35 cellular contexts compared by ENCODE assay signal in genomic region chr5:40853632-40854192, GRCh38. TPM values are rescaled to one million over a fixed set of nuclear protein-coding genes. Genes with fewer than 3 reads are reported as not detected.
DNase-seq lines count a peak whose midpoint lies in the region; ATAC-seq, FAIRE-seq and TF ChIP-seq lines count a peak whose summit lies in the region.
"Had no signal": no experiment of that assay in that cellular context is flagged by ENCODE, and none has a peak within 500 bp of the region (broad histone marks: within the 10 kb centered on the region; RNA-seq: fewer than 3 reads in every experiment).

No MANE protein-coding gene starts in this region.

- peak; percentile 19 for FAIRE-seq in K562 (lab: Jason Lieb, UNC)
- FAIRE-seq: colon, GM12891, HepG2 had no signal

- H3K36me3 ChIP-seq in K562 (ENCODE audit: control insufficient read depth, insufficient read depth, low read length), result no peaks in the 10 kb centered on the region
- H3K36me3 ChIP-seq in parathyroid adenoma (ENCODE audit: control insufficient read depth, insufficient read depth, low read length), result no peaks in the 10 kb centered on the region
- H3K36me3 ChIP-seq: cardiac muscle cell, HAP-1, neural progenitor cell, vagina had no signal

- H3K9me3 ChIP-seq in K562 (replicated peaks; ENCODE audit: control insufficient read depth, insufficient read depth, low read depth, low read length), result no peaks in the 10 kb centered on the region
- H3K9me3 ChIP-seq in parathyroid adenoma (ENCODE audit: control insufficient read depth, low read length), result no peaks in the 10 kb centered on the region
- H3K9me3 ChIP-seq: HAP-1, testis, vagina had no signal

- H3K27ac ChIP-seq in K562 (ENCODE audit: extremely low read depth, low read depth, low read length) (no peak overlapping the region), parathyroid adenoma (no peak overlapping the region)
- H3K27ac ChIP-seq: cardiac muscle cell, left ventricle myocardium inferior, neural progenitor cell, testis, vagina had no signal

- in situ Hi-C loops in K562 (cut with MboI), result no loop called here

- no peak for TF ChIP-seq POLR2A in K562 (conservative IDR thresholded peaks at IDR 0.05)

- no peak overlapping the region; a peak in 1 of 4 replicates for H3K9ac ChIP-seq in K562 (ENCODE audit: insufficient read depth in 1 of 2, low read depth in 2 of 2, low read length in 2 of 2)
- H3K9ac ChIP-seq in parathyroid adenoma, result no peak overlapping the region
- H3K9ac ChIP-seq: neural progenitor cell had no signal

- POLR2A ChIA-PET in K562 (lab: Yijun Ruan, JAX), result interaction anchor here (0.5 to 1.7 kb wide), 5 partner anchors 10 to 29 kb away, joined by 3 to 8 read pairs (median 6); partner anchors contain the start of gene CARD6

- WGBS in K562 (ENCODE audit: insufficient coverage, low coverage, missing lambda C conversion rate), result 26% methylated on average over 4 of the region's 4 CpGs

- no peaks in the 10 kb centered on the region for H4K20me1 ChIP-seq in K562 (replicated peaks; ENCODE audit: control insufficient read depth, insufficient read depth, low read length)

- no peak for TF ChIP-seq EP300 in K562 (IDR thresholded peaks at IDR 0.05; ENCODE audit: low read length)

- H3K4me1 ChIP-seq in K562 (replicated peaks in 1 of 2; ENCODE audit: control insufficient read depth in 2 of 2, insufficient read depth in 2 of 2, low read length in 2 of 2) (peaks cover 6 to 8% of the 10 kb centered on the region in 2 experiments; a peak in 2 of 5 replicates), parathyroid adenoma (no peaks in the 10 kb centered on the region)
- H3K4me1 ChIP-seq: HAP-1, left ventricle myocardium inferior, neural progenitor cell, testis, vagina had no signal

- no peak for TF ChIP-seq RAD21 in K562 (CRISPR knock-in tag; conservative IDR thresholded peaks at IDR 0.05 in 1 of 2, IDR thresholded peaks at IDR 0.05 in 1 of 2)

- H3K27me3 ChIP-seq in K562 (ENCODE audit: control insufficient read depth in 2 of 2, insufficient read depth in 2 of 2, low read length in 2 of 2) (no peaks in the 10 kb centered on the region), parathyroid adenoma (ENCODE audit: control insufficient read depth, insufficient read depth, low read length) (no peaks in the 10 kb centered on the region)
- H3K27me3 ChIP-seq: cardiac muscle cell, neural progenitor cell, testis, vagina had no signal

- TSS peak; percentile 30 for BruUV-seq in K562 (replicated peaks; lab: Mats Ljungman, UMichigan)

- intact Hi-C loops in K562 (cut with micrococcal nuclease), result no loop called here

- TF ChIP-seq CTCF in K562 (IDR thresholded peaks at IDR 0.05 in 2 of 3, conservative IDR thresholded peaks at IDR 0.05 in 1 of 3; ENCODE audit: insufficient read depth in 2 of 3, low read depth in 1 of 3, low read length in 3 of 3) (no peak), parathyroid adenoma (IDR thresholded peaks at IDR 0.05) (no peak)

- H2AFZ ChIP-seq in K562 (ENCODE audit: low read depth, low read length), result no peak overlapping the region
- H2AFZ ChIP-seq in parathyroid adenoma, result peak overlapping the region; percentile 50
- H2AFZ ChIP-seq: neural progenitor cell had no signal

- H3K4me2 ChIP-seq in K562 (ENCODE audit: insufficient read depth, low read length), result no peak overlapping the region
- no peak overlapping the region for H3K4me2 ChIP-seq in parathyroid adenoma (ENCODE audit: low read length)
- H3K4me2 ChIP-seq: neural progenitor cell, smooth muscle cell had no signal

- ATAC-seq in K562, result peak; percentile 61
- ATAC-seq in GM18502 (IDR thresholded peaks at IDR 0.05; ENCODE audit: poor library complexity, unreplicated experiment), result no peak
- no peak for ATAC-seq in GM18519 (IDR thresholded peaks at IDR 0.05; ENCODE audit: low FRiP score, unreplicated experiment)
- ATAC-seq: activated CD4-positive, alpha-beta T cell treated with anti-CD3 and anti-CD28 coated beads for 36 hours; HepG2; Panc1; right cardiac atrium had no signal

- DNase-seq in NCI-H2171 treated with DMSO at 0.1 percent for 48 hours (lab: John Stamatoyannopoulos, UW), result peak; percentile 25
- DNase-seq in NCI-H2171 (lab: John Stamatoyannopoulos, UW), result no peak
- DNase-seq in M059J (ENCODE audit: low read depth), result peak; percentile 71
- DNase-seq in K562 (ENCODE audit: extremely low read depth in 1 of 4, low spot score in 3 of 4), result peak in 2 of 4 experiments; percentile 27 to 37
- no peak for DNase-seq in putamen (ENCODE audit: low spot score)
- DNase-seq: activated CD4-positive, alpha-beta T cell treated with anti-CD3 and anti-CD28 coated beads for 36 hours; activated effector memory CD4-positive, alpha-beta T cell treated with anti-CD3 and anti-CD28 coated beads, Interleukin-2, amount 50 U/mL, for 16 hours; activated T-cell treated with anti-CD3 and anti-CD28 coated beads for 4 hours; aorta; CD4-positive, alpha-beta T cell; DMS153; effector CD8-positive, alpha-beta T cell; head of caudate nucleus; Karpas-422; left ventricle myocardium inferior; mesendoderm; NCI-H524 treated with DMSO at 0.1 percent for 48 hours; right cardiac atrium; stimulated activated naive CD4-positive, alpha-beta T cell treated with Interleukin-2 at 50 U/mL for 16 hours; SW 1271; testis had no signal

- H3K4me3 ChIP-seq in K562, result no peak overlapping the region
- H3K4me3 ChIP-seq in parathyroid adenoma (ENCODE audit: low read depth, low read length), result no peak overlapping the region
- H3K4me3 ChIP-seq: cardiac muscle cell, HAP-1, left ventricle myocardium inferior, neural progenitor cell, smooth muscle cell, testis, vagina had no signal

- H3K79me2 ChIP-seq in K562 (ENCODE audit: control insufficient read depth, insufficient read depth, low read length) (no peaks in the 10 kb centered on the region), parathyroid adenoma (no peaks in the 10 kb centered on the region)

- no peaks in the 10 kb centered on the region for H3K9me1 ChIP-seq in K562 (ENCODE audit: control insufficient read depth, insufficient read depth, low read length)

- CTCF ChIA-PET in K562 (lab: Yijun Ruan, JAX; ENCODE audit: low intra/inter-chr PET ratio), result no interaction called here

RNA-seq across cellular contexts. Expression of gene CARD6, which starts 12.5 kb away (rescaled TPM):
- total RNA-seq in M059J (2014; rRNA removed; shearing (Covaris generic)), result 5.7 and 8.0 TPM in 2 replicates
- 3.9 and 8.2 TPM in 2 replicates for total RNA-seq in K562 (2011; cell fraction: chromatin; rRNA removed; ENCODE audit: low replicate concordance)
- 3.3 and 3.8 TPM in 2 replicates for total RNA-seq in K562 (2011; cell fraction: nucleolus; rRNA removed)
- total RNA-seq in K562 (2011; cell fraction: nucleoplasm; rRNA removed), result 4.4 and 4.8 TPM in 2 replicates
- 3.5 and 3.9 TPM in 2 replicates for total RNA-seq in K562 (2014; rRNA removed)
- total RNA-seq in K562 (2014; rRNA removed; fragmentation: Illumina TruSeq; extraction: Trizol), result 7.3 and 9.0 TPM in 2 replicates
- 6.0 and 6.3 TPM in 2 replicates for total RNA-seq in K562 (2015; rRNA removed; fragmentation: Illumina TruSeq; extraction: Trizol)
- 5.2 and 5.9 TPM in 2 replicates for total RNA-seq in K562 (2021)
- 3.5 and 7.4 TPM in 2 replicates for polyA plus RNA-seq in K562 (2011; rRNA removed)
- polyA plus RNA-seq in K562 (2011; cell fraction: cytosol; rRNA removed), result 2.6 and 3.0 TPM in 2 replicates
- polyA plus RNA-seq in K562 (2011; cell fraction: nucleus; rRNA removed), result 1.1 and 1.6 TPM in 2 replicates
- 3.7 and 5.6 TPM in 2 replicates for polyA plus RNA-seq in K562 (2012)
- 7.4 and 8.3 TPM in 2 replicates for polyA plus RNA-seq in K562 (2014; fragmentation: Illumina TruSeq; extraction: Trizol)
- polyA plus RNA-seq in K562 (2014; fragmentation: Nextera tagmentation; extraction: Ambion mirVana), result 1 to 10 TPM; 3.7 to 4.1 TPM
- 4.5 and 5.8 TPM in 2 replicates for polyA plus RNA-seq in K562 (2014; rRNA removed)
- 5.4 and 9.9 TPM in 2 replicates for polyA minus RNA-seq in K562 (2011; rRNA and poly(A)+ RNA removed)
- polyA minus RNA-seq in K562 (2011; cell fraction: cytosol; rRNA and poly(A)+ RNA removed), result 2.6 and 5.0 TPM in 2 replicates
- polyA minus RNA-seq in K562 (2011; cell fraction: nucleus; rRNA and poly(A)+ RNA removed), result 1.3 and 1.6 TPM in 2 replicates

RNA-seq across cellular contexts. Expression of gene RPL37, which starts 18.7 kb away (rescaled TPM):
- total RNA-seq in M059J (2014; rRNA removed; shearing (Covaris generic)), result 116 and 230 TPM in 2 replicates
- total RNA-seq in K562 (2011; cell fraction: chromatin; rRNA removed; ENCODE audit: low replicate concordance), result 455 and 632 TPM in 2 replicates
- 1,125 and 1,211 TPM in 2 replicates for total RNA-seq in K562 (2011; cell fraction: nucleolus; rRNA removed)
- 1,524 and 2,774 TPM in 2 replicates for total RNA-seq in K562 (2011; cell fraction: nucleoplasm; rRNA removed)
- total RNA-seq in K562 (2014; rRNA removed) (5,204 and 7,963 TPM in 2 replicates), K562 (2014; rRNA removed; fragmentation: Illumina TruSeq; extraction: Trizol) (3,395 and 3,802 TPM in 2 replicates), K562 (2015; rRNA removed; fragmentation: Illumina TruSeq; extraction: Trizol) (4,310 and 4,463 TPM in 2 replicates), K562 (2021) (2,342 and 2,650 TPM in 2 replicates)
- polyA plus RNA-seq in K562 (2011; rRNA removed) (6,044 and 6,139 TPM in 2 replicates), K562 (2014; fragmentation: Illumina TruSeq; extraction: Trizol) (4,091 and 6,277 TPM in 2 replicates), K562 (2014; fragmentation: Nextera tagmentation; extraction: Ambion mirVana) (1,000 to 10,000 TPM; 2,628 to 3,207 TPM), K562 (2014; rRNA removed) (4,956 and 6,483 TPM in 2 replicates)
- 329 and 533 TPM in 2 replicates for polyA plus RNA-seq in K562 (2011; cell fraction: cytosol; rRNA removed)
- 2,322 and 3,371 TPM in 2 replicates for polyA plus RNA-seq in K562 (2011; cell fraction: nucleus; rRNA removed)
- 4,656 and 6,426 TPM in 2 replicates for polyA plus RNA-seq in K562 (2012)
- polyA minus RNA-seq in K562 (2011; rRNA and poly(A)+ RNA removed), result 3,539 and 4,030 TPM in 2 replicates
- 984 and 1,025 TPM in 2 replicates for polyA minus RNA-seq in K562 (2011; cell fraction: cytosol; rRNA and poly(A)+ RNA removed)
- 350 and 581 TPM in 2 replicates for polyA minus RNA-seq in K562 (2011; cell fraction: nucleus; rRNA and poly(A)+ RNA removed)

RNA-seq across cellular contexts. Expression of gene PRKAA1, which starts 55.5 kb away (rescaled TPM):
- 59.4 and 79.2 TPM in 2 replicates for total RNA-seq in M059J (2014; rRNA removed; shearing (Covaris generic))
- total RNA-seq in K562 (2011; cell fraction: chromatin; rRNA removed; ENCODE audit: low replicate concordance), result 53.7 and 136 TPM in 2 replicates
- total RNA-seq in K562 (2011; cell fraction: nucleolus; rRNA removed), result 22.5 and 33.7 TPM in 2 replicates
- 64.7 and 85.0 TPM in 2 replicates for total RNA-seq in K562 (2011; cell fraction: nucleoplasm; rRNA removed)
- 38.9 and 84.0 TPM in 2 replicates for total RNA-seq in K562 (2014; rRNA removed)
- total RNA-seq in K562 (2014; rRNA removed; fragmentation: Illumina TruSeq; extraction: Trizol), result 63.8 and 83.6 TPM in 2 replicates
- 53.1 and 62.5 TPM in 2 replicates for total RNA-seq in K562 (2015; rRNA removed; fragmentation: Illumina TruSeq; extraction: Trizol)
- 47.9 and 51.4 TPM in 2 replicates for total RNA-seq in K562 (2021)
- polyA plus RNA-seq in K562 (2011; rRNA removed), result 43.7 and 45.5 TPM in 2 replicates
- 9.0 and 21.8 TPM in 2 replicates for polyA plus RNA-seq in K562 (2011; cell fraction: cytosol; rRNA removed)
- polyA plus RNA-seq in K562 (2011; cell fraction: nucleus; rRNA removed), result 54.8 and 56.8 TPM in 2 replicates
- 27.2 and 43.0 TPM in 2 replicates for polyA plus RNA-seq in K562 (2012)
- polyA plus RNA-seq in K562 (2014; fragmentation: Illumina TruSeq; extraction: Trizol), result 75.2 and 76.5 TPM in 2 replicates
- polyA plus RNA-seq in K562 (2014; fragmentation: Nextera tagmentation; extraction: Ambion mirVana), result 10 to 100 TPM; 24.5 to 37.3 TPM
- polyA plus RNA-seq in K562 (2014; rRNA removed), result 44.8 and 47.2 TPM in 2 replicates
- 68.4 and 94.3 TPM in 2 replicates for polyA minus RNA-seq in K562 (2011; rRNA and poly(A)+ RNA removed)
- polyA minus RNA-seq in K562 (2011; cell fraction: cytosol; rRNA and poly(A)+ RNA removed), result 34.6 and 34.9 TPM in 2 replicates
- 28.3 and 39.3 TPM in 2 replicates for polyA minus RNA-seq in K562 (2011; cell fraction: nucleus; rRNA and poly(A)+ RNA removed)

RNA-seq across cellular contexts. Expression of gene C7, which starts 55.6 kb away (rescaled TPM):
- 0.84 and 7.4 TPM in 2 replicates for total RNA-seq in M059J (2014; rRNA removed; shearing (Covaris generic))
- not detected in 2 replicates for total RNA-seq in K562 (2011; cell fraction: chromatin; rRNA removed; ENCODE audit: low replicate concordance)
- total RNA-seq in K562 (2011; cell fraction: nucleolus; rRNA removed), result not detected in 2 replicates
- not detected in 2 replicates for total RNA-seq in K562 (2011; cell fraction: nucleoplasm; rRNA removed)
- not detected in 2 replicates for total RNA-seq in K562 (2014; rRNA removed)
- not detected in 2 replicates for total RNA-seq in K562 (2014; rRNA removed; fragmentation: Illumina TruSeq; extraction: Trizol)
- not detected in 2 replicates for total RNA-seq in K562 (2015; rRNA removed; fragmentation: Illumina TruSeq; extraction: Trizol)
- total RNA-seq in K562 (2021), result 0.82 and 1.5 TPM in 2 replicates
- polyA plus RNA-seq in K562 (2011; rRNA removed), result not detected in 2 replicates
- not detected in 2 replicates for polyA plus RNA-seq in K562 (2011; cell fraction: cytosol; rRNA removed)
- polyA plus RNA-seq in K562 (2011; cell fraction: nucleus; rRNA removed), result not detected in 2 replicates
- not detected in 2 replicates for polyA plus RNA-seq in K562 (2012)
- polyA plus RNA-seq in K562 (2014; fragmentation: Illumina TruSeq; extraction: Trizol), result not detected in 2 replicates
- not detected for polyA plus RNA-seq in K562 (2014; fragmentation: Nextera tagmentation; extraction: Ambion mirVana)
- polyA plus RNA-seq in K562 (2014; rRNA removed), result not detected in 2 replicates
- polyA minus RNA-seq in K562 (2011; rRNA and poly(A)+ RNA removed), result not detected in 2 replicates
- polyA minus RNA-seq in K562 (2011; cell fraction: cytosol; rRNA and poly(A)+ RNA removed), result not detected in 2 replicates
- not detected in 2 replicates for polyA minus RNA-seq in K562 (2011; cell fraction: nucleus; rRNA and poly(A)+ RNA removed)
- total RNA-seq: A172; activated CD4-positive, alpha-beta T cell treated with anti-CD3 and anti-CD28 coated beads for 36 hours; CD4-positive, alpha-beta T cell; fibroblast of villous mesenchyme; smooth muscle cell had no signal

Comparison
In these comparisons a context has a peak if more than half of its experiments do, and no peak if none do; other contexts are left out.
1. DNase-seq: peak in NCI-H2171 treated with DMSO at 0.1 percent for 48 hours (single experiment) and M059J (single experiment); none in NCI-H2171 (single experiment) and putamen (single experiment).